ENCODE assay signal across 11 cellular contexts in genomic region chr16:12090162-12090552, GRCh38.
DNase-seq lines count a peak whose midpoint lies in the region; ATAC-seq, FAIRE-seq and TF ChIP-seq lines count a peak whose summit lies in the region.
"Had no signal": no experiment of that assay in that cellular context is flagged by ENCODE, and none has a peak within 500 bp of the region (broad histone marks: within the 10 kb centered on the region; RNA-seq: fewer than 3 reads in every experiment).

No MANE protein-coding gene starts in this region.

- H3K4me1 Mint-ChIP-seq in activated T-cell treated with anti-CD3 and anti-CD28 coated beads, Interleukin-2, amount 50 U/mL, for 24 hours (ENCODE audit: low read depth): peaks cover 39% of the 10 kb centered on the region
- H3K4me1 Mint-ChIP-seq in activated naive CD8-positive, alpha-beta T cell treated with anti-CD3 and anti-CD28 coated beads, Interleukin-2, amount 50 U/mL, for 24 hours: peaks cover 29% of the 10 kb centered on the region
- peaks cover 34 to 41% of the 10 kb centered on the region in 2 donors for H3K4me1 Mint-ChIP-seq in stimulated activated naive B cell treated with anti-CD40 and anti-IgM and Interleukin-4, amounts not matched to agents 10 μg/mL and 1 μg/mL and 100 μg/mL, for 72 hours
- H3K4me1 Mint-ChIP-seq in CD14-positive monocyte: peaks cover 25% of the 10 kb centered on the region

- no peaks in the 10 kb centered on the region for H3K27me3 Mint-ChIP-seq in activated T-cell treated with anti-CD3 and anti-CD28 coated beads, Interleukin-2, amount 50 U/mL, for 24 hours
- H3K27me3 Mint-ChIP-seq in activated naive CD8-positive, alpha-beta T cell treated with anti-CD3 and anti-CD28 coated beads, Interleukin-2, amount 50 U/mL, for 24 hours: no peaks in the 10 kb centered on the region
- H3K27me3 Mint-ChIP-seq in stimulated activated naive B cell treated with anti-CD40 and anti-IgM and Interleukin-4, amounts not matched to agents 10 μg/mL and 1 μg/mL and 100 μg/mL, for 72 hours: no peaks in the 10 kb centered on the region
- H3K27me3 Mint-ChIP-seq in CD14-positive monocyte (ENCODE audit: low read depth in 3 of 3): peaks cover 0 to 3% (median 2%) of the 10 kb centered on the region in 3 donors

- H3K36me3 ChIP-seq in small intestine (ENCODE audit: control insufficient read depth in 2 of 2, insufficient read depth in 2 of 2, low read length in 2 of 2) (no peaks in the 10 kb centered on the region), gastrocnemius medialis (no peaks in the 10 kb centered on the region)

- peak overlapping the region; percentile 73 for H3K4me3 Mint-ChIP-seq in activated T-cell treated with anti-CD3 and anti-CD28 coated beads, Interleukin-2, amount 50 U/mL, for 24 hours
- H3K4me3 Mint-ChIP-seq in activated naive CD8-positive, alpha-beta T cell treated with anti-CD3 and anti-CD28 coated beads, Interleukin-2, amount 50 U/mL, for 24 hours: peak overlapping the region; percentile 66
- peak overlapping the region; percentile 72 to 81 for H3K4me3 Mint-ChIP-seq in stimulated activated naive B cell treated with anti-CD40 and anti-IgM and Interleukin-4, amounts not matched to agents 10 μg/mL and 1 μg/mL and 100 μg/mL, for 72 hours
- peak overlapping the region in 1 of 2 donors; percentile 87 for H3K4me3 Mint-ChIP-seq in CD14-positive monocyte

- peak overlapping the region; percentile 93 for H3K27ac Mint-ChIP-seq in activated T-cell treated with anti-CD3 and anti-CD28 coated beads, Interleukin-2, amount 50 U/mL, for 24 hours
- no peak overlapping the region for H3K27ac Mint-ChIP-seq in activated naive CD8-positive, alpha-beta T cell treated with anti-CD3 and anti-CD28 coated beads, Interleukin-2, amount 50 U/mL, for 24 hours
- H3K27ac Mint-ChIP-seq in stimulated activated naive B cell treated with anti-CD40 and anti-IgM and Interleukin-4, amounts not matched to agents 10 μg/mL and 1 μg/mL and 100 μg/mL, for 72 hours: peak overlapping the region; percentile 94
- peak overlapping the region in 2 of 7 donors; percentile 18 to 66 for H3K27ac Mint-ChIP-seq in CD14-positive monocyte

- in situ Hi-C loops in gastrocnemius medialis (cut with MboI; ENCODE audit: low sequenced_read_pairs in 4 of 4): loop anchor here in 2 of 4 donors (25.0 kb wide), 1 partner anchor 722 kb away; the partner anchor contains the start of gene CPPED1 (in 2 of the 2)

- no peak for TF ChIP-seq POLR2A in gastrocnemius medialis (IDR thresholded peaks at IDR 0.05)

- H3K9me3 ChIP-seq in iPS-18c (ENCODE audit: control insufficient read depth, insufficient read depth, low read length) (no peaks in the 10 kb centered on the region), small intestine (ENCODE audit: control insufficient read depth, low read depth) (no peaks in the 10 kb centered on the region), gastrocnemius medialis (no peaks in the 10 kb centered on the region)

- peak overlapping the region; percentile 47; the same call in 1 of the 2 replicates for H3K4me3 ChIP-seq in iPS-18c (ENCODE audit: insufficient read depth, low read depth, low read length)
- H3K4me3 ChIP-seq in small intestine (ENCODE audit: low read depth in 1 of 2, low read length in 2 of 2): no peak overlapping the region
- H3K4me3 ChIP-seq in gastrocnemius medialis: peak overlapping the region in 1 of 4 donors; percentile 24

- intact Hi-C loops in CD14-positive monocyte (cut with micrococcal nuclease) (loop anchor here in 1 of 2 donors (10.0 kb wide), 1 partner anchor 725 kb away; no protein-coding TSS in a partner anchor), gastrocnemius medialis (cut with DNase I; ENCODE audit: low total_unique reads) (loop anchor here (5.0 kb wide), 1 partner anchor 727 kb away; no protein-coding TSS in a partner anchor)

- DNase-seq in activated T-cell treated with anti-CD3 and anti-CD28 coated beads, Interleukin-2, amount 50 U/mL, for 24 hours: no peak
- DNase-seq in activated T-cell treated with anti-CD3 and anti-CD28 coated beads, Interleukin-2, amount 50 U/mL, for 48 hours: no peak
- DNase-seq in activated naive CD8-positive, alpha-beta T cell treated with anti-CD3 and anti-CD28 coated beads, Interleukin-2, amount 50 U/mL, for 24 hours: no peak
- DNase-seq in stimulated activated naive B cell treated with anti-CD40 and anti-IgM and Interleukin-4, amounts not matched to agents 10 μg/mL and 1 μg/mL and 100 μg/mL, for 72 hours: no peak
- DNase-seq in small intestine: no peak
- DNase-seq in CD14-positive monocyte (ENCODE audit: low spot score): no peak
- DNase-seq in gastrocnemius medialis: no peak
- DNase-seq: ACHN, amniotic stem cell, NCI-H82 had no signal

- no peak for TF ChIP-seq CTCF in CD14-positive monocyte (IDR thresholded peaks at IDR 0.05)
- no peak for TF ChIP-seq CTCF in gastrocnemius medialis (IDR thresholded peaks at IDR 0.05 in 4 of 5, conservative IDR thresholded peaks at IDR 0.05 in 1 of 5)

- no peaks in the 10 kb centered on the region for H3K9me3 Mint-ChIP-seq in activated T-cell treated with anti-CD3 and anti-CD28 coated beads, Interleukin-2, amount 50 U/mL, for 24 hours
- no peaks in the 10 kb centered on the region for H3K9me3 Mint-ChIP-seq in activated naive CD8-positive, alpha-beta T cell treated with anti-CD3 and anti-CD28 coated beads, Interleukin-2, amount 50 U/mL, for 24 hours
- H3K9me3 Mint-ChIP-seq in stimulated activated naive B cell treated with anti-CD40 and anti-IgM and Interleukin-4, amounts not matched to agents 10 μg/mL and 1 μg/mL and 100 μg/mL, for 72 hours: no peaks in the 10 kb centered on the region
- no peaks in the 10 kb centered on the region for H3K9me3 Mint-ChIP-seq in CD14-positive monocyte

- 60 to 67% (median 66%) methylated on average over 14 of the region's 14 CpGs for WGBS in small intestine, 3 donors

- H3K4me1 ChIP-seq in small intestine (ENCODE audit: control insufficient read depth in 2 of 2, insufficient read depth in 1 of 2, low read depth in 1 of 2, low read length in 1 of 2) (peaks cover 0 to 5% of the 10 kb centered on the region in 2 donors), gastrocnemius medialis (peaks cover 11% of the 10 kb centered on the region in 2 donors)

- H3K27ac ChIP-seq in small intestine (ENCODE audit: low read depth in 1 of 2, low read length in 1 of 2) (peak overlapping the region in 1 of 2 donors; percentile 11), gastrocnemius medialis (no peak overlapping the region)

- FAIRE-seq in small intestine (lab: Jason Lieb, UNC): no peak

- peaks cover 3% of the 10 kb centered on the region for H3K36me3 Mint-ChIP-seq in activated T-cell treated with anti-CD3 and anti-CD28 coated beads, Interleukin-2, amount 50 U/mL, for 24 hours (ENCODE audit: low read depth)
- H3K36me3 Mint-ChIP-seq in activated naive CD8-positive, alpha-beta T cell treated with anti-CD3 and anti-CD28 coated beads, Interleukin-2, amount 50 U/mL, for 24 hours (ENCODE audit: low read depth): no peaks in the 10 kb centered on the region
- H3K36me3 Mint-ChIP-seq in stimulated activated naive B cell treated with anti-CD40 and anti-IgM and Interleukin-4, amounts not matched to agents 10 μg/mL and 1 μg/mL and 100 μg/mL, for 72 hours: peaks cover 16 to 50% of the 10 kb centered on the region in 2 donors
- H3K36me3 Mint-ChIP-seq in CD14-positive monocyte: peaks cover 32 to 35% of the 10 kb centered on the region in 2 donors

- no peak for ATAC-seq in activated naive CD8-positive, alpha-beta T cell treated with anti-CD3 and anti-CD28 coated beads, Interleukin-2, amount 50 U/mL, for 24 hours
- ATAC-seq in stimulated activated naive B cell treated with anti-CD40 and anti-IgM and Interleukin-4, amounts not matched to agents 10 μg/mL and 1 μg/mL and 100 μg/mL, for 72 hours (replicated peaks): no peak
- ATAC-seq in gastrocnemius medialis: no peak

- H3K27me3 ChIP-seq in small intestine (ENCODE audit: control insufficient read depth in 2 of 2, insufficient read depth in 2 of 2, low read length in 2 of 2) (no peaks in the 10 kb centered on the region), gastrocnemius medialis (no peaks in the 10 kb centered on the region)
